In genomic region chr5:71456362-71456743, GRCh38 we compare ENCODE assay signal across 8 cellular contexts. TPM values are rescaled to one million over a fixed set of nuclear protein-coding genes. Genes with fewer than 3 reads are reported as not detected.
DNase-seq lines count a peak whose midpoint lies in the region; TF ChIP-seq lines count a peak whose summit lies in the region.

No MANE protein-coding gene starts in this region.

- H3K4me3 ChIP-seq in iPS-15b (ENCODE audit: low read depth, low read length) (peak overlapping the region; percentile 99), subcutaneous abdominal adipose tissue (ENCODE audit: low read depth in 1 of 5, low read length in 5 of 5) (peak overlapping the region; percentile 90 to 99 (median 93))

- H3K36me3 ChIP-seq in iPS-15b (ENCODE audit: control insufficient read depth, insufficient read depth, low read length) (peaks cover 2% of the 10 kb centered on the region), subcutaneous abdominal adipose tissue (ENCODE audit: control insufficient read depth in 5 of 5, insufficient read depth in 5 of 5, low read length in 5 of 5) (peaks cover 15 to 29% (median 20%) of the 10 kb centered on the region in 5 donors)

- H3K27ac Mint-ChIP-seq in activated naive CD4-positive, alpha-beta T cell treated with anti-CD3 and anti-CD28 coated beads for 36 hours = peak overlapping the region; percentile 95

- peaks cover 13% of the 10 kb centered on the region for H3K36me3 Mint-ChIP-seq in activated naive CD4-positive, alpha-beta T cell treated with anti-CD3 and anti-CD28 coated beads for 36 hours (ENCODE audit: low read depth)

- no peaks in the 10 kb centered on the region for H3K9me3 ChIP-seq in iPS-15b (ENCODE audit: control insufficient read depth, insufficient read depth, low read length)
- no peaks in the 10 kb centered on the region for H3K9me3 ChIP-seq in subcutaneous abdominal adipose tissue (ENCODE audit: control insufficient read depth in 5 of 5, low read length in 5 of 5)

- no peak; the same call in none of the 2 replicates for TF ChIP-seq CTCF in VCaP (conservative IDR thresholded peaks at IDR 0.05)

- H3K4me1 ChIP-seq in iPS-15b (ENCODE audit: control insufficient read depth, insufficient read depth, low read length) = peaks cover 3% of the 10 kb centered on the region
- H3K4me1 ChIP-seq in subcutaneous abdominal adipose tissue (ENCODE audit: control insufficient read depth in 5 of 5, insufficient read depth in 5 of 5, low read length in 5 of 5) = peaks cover 0 to 23% (median 20%) of the 10 kb centered on the region in 5 donors

- peak overlapping the region; percentile 92 for H3K4me3 Mint-ChIP-seq in activated naive CD4-positive, alpha-beta T cell treated with anti-CD3 and anti-CD28 coated beads for 36 hours

- H3K27me3 ChIP-seq in iPS-15b (ENCODE audit: control insufficient read depth, insufficient read depth, low read length) (no peaks in the 10 kb centered on the region), subcutaneous abdominal adipose tissue (ENCODE audit: control insufficient read depth in 5 of 5, insufficient read depth in 4 of 5, low read length in 5 of 5) (peaks cover 0 to 6% (median 2%) of the 10 kb centered on the region in 5 donors)

- intact Hi-C loops in activated naive CD4-positive, alpha-beta T cell treated with anti-CD3 and anti-CD28 coated beads for 36 hours (cut with micrococcal nuclease) = loop anchor here (5.0 kb wide), 2 partner anchors 301 to 851 kb away; no protein-coding TSS in a partner anchor

- H3K27me3 Mint-ChIP-seq in activated naive CD4-positive, alpha-beta T cell treated with anti-CD3 and anti-CD28 coated beads for 36 hours (ENCODE audit: low read depth) = peaks cover 2% of the 10 kb centered on the region

- CTCF ChIA-PET in activated naive CD4-positive, alpha-beta T cell treated with anti-CD3 and anti-CD28 coated beads for 36 hours (lab: Charles Lee) = no interaction called here

- H3K27ac ChIP-seq in VCaP = peak overlapping the region; percentile 82
- peak overlapping the region; percentile 88 for H3K27ac ChIP-seq in subcutaneous abdominal adipose tissue (ENCODE audit: low read depth, low read length)

- H3K9ac ChIP-seq in iPS-15b (ENCODE audit: low read depth, low read length) = peak overlapping the region; percentile 85
- H3K9ac ChIP-seq in subcutaneous abdominal adipose tissue (ENCODE audit: low read length in 5 of 5) = peak overlapping the region; percentile 85 to 98 (median 94)

- no peak for DNase-seq in activated naive CD4-positive, alpha-beta T cell treated with anti-CD3 and anti-CD28 coated beads for 36 hours
- DNase-seq in activated naive CD4-positive, alpha-beta T cell (lab: John Stamatoyannopoulos, UW) = no peak
- DNase-seq in COR-L47 (lab: John Stamatoyannopoulos, UW) = no peak
- DNase-seq in NCI-H446 (lab: John Stamatoyannopoulos, UW) = no peak
- DNase-seq in effector CD4-positive, alpha-beta T cell = no peak

- no peaks in the 10 kb centered on the region for H3K9me3 Mint-ChIP-seq in activated naive CD4-positive, alpha-beta T cell treated with anti-CD3 and anti-CD28 coated beads for 36 hours

- H3K4me1 Mint-ChIP-seq in activated naive CD4-positive, alpha-beta T cell treated with anti-CD3 and anti-CD28 coated beads for 36 hours (ENCODE audit: low read depth) = peaks cover 20% of the 10 kb centered on the region

RNA-seq across cellular contexts. Expression of gene BDP1, which starts 0.9 kb away (rescaled TPM):
- 10 to 100 TPM; 20.6 to 20.8 TPM for total RNA-seq in activated naive CD4-positive, alpha-beta T cell treated with anti-CD3 and anti-CD28 coated beads for 36 hours
